In the genomic region with DNA sequence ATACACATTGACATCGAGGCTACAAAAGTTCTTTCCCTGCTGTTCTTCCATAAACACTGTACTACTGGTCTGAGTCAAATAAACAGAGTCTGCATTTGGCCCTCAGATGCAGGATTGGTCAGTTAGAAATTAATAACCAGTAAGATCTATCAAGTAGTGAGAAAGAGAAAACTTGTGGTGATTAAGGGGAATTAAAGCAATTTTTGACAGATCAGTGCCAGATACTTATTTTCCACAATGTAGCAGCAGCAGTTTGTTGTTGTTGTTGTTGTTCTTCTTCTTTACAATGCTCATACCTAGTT, we compare ENCODE assay signal across 13 cellular contexts.
DNase-seq lines count a peak whose midpoint lies in the region; ATAC-seq and TF ChIP-seq lines count a peak whose summit lies in the region.
"Had no signal": no experiment of that assay in that cellular context is flagged by ENCODE, and none has a peak within 500 bp of the region (broad histone marks: within the 10 kb centered on the region; RNA-seq: fewer than 3 reads in every experiment).

No MANE protein-coding gene starts in this region.

- no peak for DNase-seq in CD8-positive, alpha-beta memory T cell
- DNase-seq in adipocyte (ENCODE audit: low read depth) (no peak), natural killer cell (no peak), cerebellum (ENCODE audit: low spot score) (no peak)
- DNase-seq in activated CD8-positive, alpha-beta memory T cell treated with anti-CD3 and anti-CD28 coated beads, Interleukin-2, amount 50 U/mL, for 4 hours = no peak
- DNase-seq in activated naive CD4-positive, alpha-beta T cell treated with anti-CD3 and anti-CD28 coated beads, Interleukin-2, amount 50 U/mL, for 16 hours = no peak
- DNase-seq: NCI-H345 had no signal

- no peak overlapping the region for H3K4me3 ChIP-seq in CD8-positive, alpha-beta memory T cell (ENCODE audit: low read length)
- H3K4me3 ChIP-seq in adipocyte (ENCODE audit: low read length) = peak overlapping the region; percentile 75
- H3K4me3 ChIP-seq: colonic mucosa, ovary, SK-N-MC had no signal

- H3K4me1 Mint-ChIP-seq in CD8-positive, alpha-beta memory T cell = peaks cover 35 to 76% (median 58%) of the 10 kb centered on the region in 3 donors
- peaks cover 77 to 83% of the 10 kb centered on the region in 2 donors for H3K4me1 Mint-ChIP-seq in natural killer cell

- H3K9me3 Mint-ChIP-seq in CD8-positive, alpha-beta memory T cell = no peaks in the 10 kb centered on the region
- H3K9me3 Mint-ChIP-seq in natural killer cell = no peaks in the 10 kb centered on the region

- H3K9ac ChIP-seq in adipocyte (ENCODE audit: low read length) = peak overlapping the region; percentile 32

- CTCF ChIA-PET in CD8-positive, alpha-beta memory T cell (lab: Charles Lee) = no interaction called here

- peaks cover 0 to 1% (median 0%) of the 10 kb centered on the region in 3 donors for H3K36me3 Mint-ChIP-seq in CD8-positive, alpha-beta memory T cell
- no peaks in the 10 kb centered on the region for H3K36me3 Mint-ChIP-seq in natural killer cell

- H3K4me1 ChIP-seq in CD8-positive, alpha-beta memory T cell (ENCODE audit: insufficient read depth, low read length) = no peaks in the 10 kb centered on the region
- H3K4me1 ChIP-seq in adipocyte (ENCODE audit: control insufficient read depth, insufficient read depth, low read length) = peaks cover 22% of the 10 kb centered on the region
- H3K4me1 ChIP-seq: colonic mucosa had no signal

- H3K27me3 ChIP-seq in CD8-positive, alpha-beta memory T cell (ENCODE audit: insufficient read depth, low read length, poor library complexity, severe bottlenecking) = no peaks in the 10 kb centered on the region
- H3K27me3 ChIP-seq in adipocyte (replicated peaks; ENCODE audit: control insufficient read depth, insufficient read depth, low read length) = no peaks in the 10 kb centered on the region
- H3K27me3 ChIP-seq: colonic mucosa, ovary had no signal

- no peaks in the 10 kb centered on the region for H3K27me3 Mint-ChIP-seq in CD8-positive, alpha-beta memory T cell
- no peaks in the 10 kb centered on the region for H3K27me3 Mint-ChIP-seq in natural killer cell (ENCODE audit: low read depth in 2 of 2)

- H3K36me3 ChIP-seq in CD8-positive, alpha-beta memory T cell (ENCODE audit: insufficient read depth, low read length) = no peaks in the 10 kb centered on the region
- H3K36me3 ChIP-seq in adipocyte (ENCODE audit: control insufficient read depth, insufficient read depth, low read length, severe bottlenecking) = no peaks in the 10 kb centered on the region
- H3K36me3 ChIP-seq: colonic mucosa, ovary had no signal

- H3K27ac ChIP-seq in CD8-positive, alpha-beta memory T cell (ENCODE audit: low read depth, low read length) = no peak overlapping the region
- H3K27ac ChIP-seq: colonic mucosa, ovary, SK-N-MC had no signal

- H3K27ac Mint-ChIP-seq in CD8-positive, alpha-beta memory T cell = peak overlapping the region; percentile 43 to 92 (median 80)
- peak overlapping the region; percentile 47 to 86 for H3K27ac Mint-ChIP-seq in natural killer cell

- POLR2A ChIA-PET in CD8-positive, alpha-beta memory T cell (lab: Charles Lee) = no interaction called here

- H3K9me3 ChIP-seq in CD8-positive, alpha-beta memory T cell (ENCODE audit: low read length) = no peaks in the 10 kb centered on the region
- no peaks in the 10 kb centered on the region for H3K9me3 ChIP-seq in adipocyte (ENCODE audit: control insufficient read depth, low read length)
- H3K9me3 ChIP-seq: colonic mucosa, ovary had no signal

- ATAC-seq in HG02610 (IDR thresholded peaks at IDR 0.05; ENCODE audit: unreplicated experiment) (peak; percentile 32), natural killer cell (no peak), HG02678 (IDR thresholded peaks at IDR 0.05; ENCODE audit: unreplicated experiment) (no peak)
- ATAC-seq: HepG2 had no signal

- peak overlapping the region; percentile 44 to 87 (median 75) for H3K4me3 Mint-ChIP-seq in CD8-positive, alpha-beta memory T cell
- H3K4me3 Mint-ChIP-seq in natural killer cell = peak overlapping the region; percentile 83

- intact Hi-C loops in natural killer cell (cut with micrococcal nuclease) = no loop called here

- TF ChIP-seq CTCF in natural killer cell (IDR thresholded peaks at IDR 0.05) = no peak
